Comparison of ENCODE assay signal across 18 cellular contexts in the genomic region with DNA sequence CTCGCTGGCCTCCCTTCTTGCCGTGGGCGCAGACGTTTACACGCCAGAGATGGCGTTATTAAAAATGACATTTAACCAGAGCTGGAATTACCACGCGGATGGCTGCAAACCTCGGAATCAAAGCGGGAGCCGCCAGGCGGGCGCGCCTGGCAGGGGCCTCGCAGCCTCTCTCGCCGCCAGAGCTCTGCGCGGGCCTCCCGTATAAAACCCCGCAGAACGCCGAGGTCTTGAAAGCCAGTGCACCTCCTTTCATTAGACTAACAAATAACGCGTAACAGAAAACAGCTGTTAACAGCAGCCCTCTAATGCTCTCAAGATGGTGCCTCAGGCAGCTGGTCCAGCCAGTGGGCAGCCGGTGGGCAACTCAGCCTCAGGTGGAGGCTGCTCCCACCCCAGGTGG. TPM values are rescaled to one million over a fixed set of nuclear protein-coding genes. Genes with fewer than 3 reads are reported as not detected.
"Had no signal": no experiment of that assay in that cellular context is flagged by ENCODE, and none has a peak within 500 bp of the region (broad histone marks: within the 10 kb centered on the region; RNA-seq: fewer than 3 reads in every experiment).

No MANE protein-coding gene starts in this region.

- H3K27ac Mint-ChIP-seq: activated naive CD8-positive, alpha-beta T cell treated with anti-CD3 and anti-CD28 coated beads, Interleukin-2, amount 10 ng/mL, durations not matched to agents 7 days and 5 days; dendritic cell treated with granulocyte-macrophage colony-stimulating factor and Interleukin-4, amounts not matched to agents 40 ng/mL and 50 ng/mL, for 4 days; naive thymus-derived CD4-positive, alpha-beta T cell; T-cell had no signal

- H3K4me3 ChIP-seq: gastroesophageal sphincter, mucosa of descending colon, tibial nerve had no signal

- H3K36me3 ChIP-seq: gastroesophageal sphincter, tibial nerve had no signal

- DNase-seq: activated CD4-positive, CD25-positive, alpha-beta regulatory T cell treated with anti-CD3 and anti-CD28 coated beads, Interleukin-2, amount 50 U/mL, for 72 hours; activated naive CD4-positive, alpha-beta T cell; activated naive CD8-positive, alpha-beta T cell treated with anti-CD3 and anti-CD28 coated beads, Interleukin-2, amount 10 ng/mL, durations not matched to agents 7 days and 5 days; activated T-cell treated with anti-CD3 and anti-CD28 coated beads for 4 hours; anterior cingulate cortex; cerebellar nuclear complex; islet precursor cell; mucosa of descending colon; naive thymus-derived CD4-positive, alpha-beta T cell; stimulated activated CD4-positive, alpha-beta T cell treated with anti-CD3 and anti-CD28 coated beads, Interleukin-2, amount 100 ng/mL, for 48 hours; stimulated activated naive CD4-positive, alpha-beta T cell; T-cell; T-helper 9 cell had no signal

- H3K4me1 Mint-ChIP-seq: activated naive CD8-positive, alpha-beta T cell treated with anti-CD3 and anti-CD28 coated beads, Interleukin-2, amount 10 ng/mL, durations not matched to agents 7 days and 5 days; T-cell had no signal

- ATAC-seq: gastroesophageal sphincter; left lobe of liver; mucosa of descending colon; naive thymus-derived CD4-positive, alpha-beta T cell; T-cell had no signal

- H3K36me3 Mint-ChIP-seq: activated naive CD8-positive, alpha-beta T cell treated with anti-CD3 and anti-CD28 coated beads, Interleukin-2, amount 10 ng/mL, durations not matched to agents 7 days and 5 days; naive thymus-derived CD4-positive, alpha-beta T cell; T-cell had no signal

- H3K9me3 Mint-ChIP-seq: activated naive CD8-positive, alpha-beta T cell treated with anti-CD3 and anti-CD28 coated beads, Interleukin-2, amount 10 ng/mL, durations not matched to agents 7 days and 5 days; dendritic cell treated with granulocyte-macrophage colony-stimulating factor and Interleukin-4, amounts not matched to agents 40 ng/mL and 50 ng/mL, for 4 days; T-cell had no signal

- H3K27ac ChIP-seq: epithelial cell of prostate had no signal

- H3K4me3 Mint-ChIP-seq: activated naive CD8-positive, alpha-beta T cell treated with anti-CD3 and anti-CD28 coated beads, Interleukin-2, amount 10 ng/mL, durations not matched to agents 7 days and 5 days; dendritic cell treated with granulocyte-macrophage colony-stimulating factor and Interleukin-4, amounts not matched to agents 40 ng/mL and 50 ng/mL, for 4 days; naive thymus-derived CD4-positive, alpha-beta T cell; T-cell had no signal

- H3K9me3 ChIP-seq: gastroesophageal sphincter, mucosa of descending colon, tibial nerve had no signal

RNA-seq across cellular contexts. Expression of gene PRRX2, which starts 10.2 kb away (rescaled TPM):
- polyA plus RNA-seq: naive thymus-derived CD4-positive, alpha-beta T cell had no signal

RNA-seq across cellular contexts. Expression of gene C9orf50, which starts 54.8 kb away (rescaled TPM):
- polyA plus RNA-seq: naive thymus-derived CD4-positive, alpha-beta T cell had no signal
